In the genomic region with DNA sequence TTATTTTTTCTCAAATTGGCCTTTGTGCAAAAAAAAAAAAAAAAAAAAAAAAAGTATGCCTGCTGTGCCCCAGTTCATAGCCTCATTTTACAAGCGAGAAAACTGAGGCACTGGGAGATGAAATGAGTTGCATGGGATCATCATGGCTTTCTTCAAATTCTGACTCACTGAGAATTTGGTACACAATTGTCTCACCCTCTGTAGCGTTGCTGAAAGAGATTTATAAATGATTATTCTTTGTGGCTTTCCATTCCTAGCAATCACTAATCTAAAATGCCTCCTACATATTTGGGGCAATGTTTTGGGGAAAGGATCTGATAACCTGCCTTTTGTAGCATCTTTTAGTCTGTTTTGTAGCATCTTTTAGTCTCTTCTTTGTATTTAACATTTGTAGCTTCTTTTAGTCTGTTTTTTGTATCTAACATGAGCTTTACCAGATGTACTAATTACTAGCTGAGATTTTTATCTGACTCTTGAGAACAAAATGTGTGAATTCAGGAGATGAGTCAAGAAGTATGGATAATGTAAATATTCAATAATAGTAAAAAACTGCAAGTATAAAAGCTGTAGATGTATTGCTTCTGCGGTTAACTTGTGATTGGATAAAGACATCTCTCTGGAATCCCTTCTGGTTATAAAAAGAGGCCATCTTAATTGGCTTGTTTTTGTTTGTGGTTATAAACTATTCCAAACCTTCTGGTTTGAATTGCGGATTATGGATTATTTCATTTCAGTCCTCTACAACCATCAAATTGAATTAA, we compare ENCODE assay signal across 10 cellular contexts.
DNase-seq lines count a peak whose midpoint lies in the region; ATAC-seq and TF ChIP-seq lines count a peak whose summit lies in the region.
"Had no signal": no experiment of that assay in that cellular context is flagged by ENCODE, and none has a peak within 500 bp of the region (broad histone marks: within the 10 kb centered on the region; RNA-seq: fewer than 3 reads in every experiment).

No MANE protein-coding gene starts in this region.

- POLR2A ChIA-PET in BJ (lab: Charles Lee) (interaction anchor here (1.1 kb wide), 1 partner anchor 19 kb away, joined by 18 read pairs; no protein-coding TSS in a partner anchor), IMR-90 (lab: Charles Lee; ENCODE audit: unreplicated experiment) (interaction anchor here (1.0 to 1.2 kb wide), 2 partner anchors 24 to 168 kb away, joined by 3 read pairs; no protein-coding TSS in a partner anchor)

- no peak overlapping the region for H2AFZ ChIP-seq in IMR-90 (replicated peaks; ENCODE audit: low read length, poor library complexity)

- no peak overlapping the region for H3K4me3 ChIP-seq in BJ (ENCODE audit: low read depth, low read length)
- H3K4me3 ChIP-seq in IMR-90 (ENCODE audit: insufficient read depth, low read depth, low read length) = no peak overlapping the region
- H3K4me3 ChIP-seq in astrocyte of the spinal cord (ENCODE audit: low read depth, low read length) = no peak overlapping the region
- H3K4me3 ChIP-seq in psoas muscle = no peak overlapping the region

- H2AK9ac ChIP-seq in IMR-90 (replicated peaks; ENCODE audit: low read depth, low read length, poor library complexity) = no peak overlapping the region

- no peak overlapping the region for H2BK15ac ChIP-seq in IMR-90 (ENCODE audit: low read depth, low read length)

- H3K4ac ChIP-seq in IMR-90 (ENCODE audit: low read depth, low read length) = no peak overlapping the region

- H2BK120ac ChIP-seq in IMR-90 (ENCODE audit: low read depth, low read length) = no peak overlapping the region

- no TSS peak for BruUV-seq in IMR-90 (replicated peaks; lab: Mats Ljungman, UMichigan)

- DNase-seq in BJ (ENCODE audit: low read depth) (peak; percentile 78), IMR-90 (no peak), astrocyte of the spinal cord (ENCODE audit: low read depth, low spot score) (peak; percentile 43), psoas muscle (no peak), NCI-H1436 treated with DMSO at 0.1 percent for 48 hours (lab: John Stamatoyannopoulos, UW) (no peak), putamen (ENCODE audit: low spot score) (no peak)
- DNase-seq: aorta, NCI-H1417 treated with DMSO at 0.1 percent for 48 hours, NCI-H774 had no signal

- H3K79me1 ChIP-seq in IMR-90 (ENCODE audit: low read depth in 1 of 2, low read length in 2 of 2) = peaks cover 23 to 83% of the 10 kb centered on the region in 2 experiments

- CTCF ChIA-PET in BJ (lab: Yijun Ruan, JAX) = interaction anchor here (6.2 kb wide), 1 partner anchor 181 kb away, joined by 26 read pairs; no protein-coding TSS in a partner anchor
- CTCF ChIA-PET in IMR-90 (lab: Yijun Ruan, JAX) = interaction anchor here (0.9 kb wide), 1 partner anchor 26 kb away, joined by 6 read pairs; no protein-coding TSS in a partner anchor

- WGBS in IMR-90 (ENCODE audit: extremely low coverage in 2 of 2, insufficient read length in 1 of 2), 2 experiments = no CpG with 5 or more reads among the region's 4 CpGs
- WGBS in psoas muscle, 3 donors = 93 to 97% (median 94%) methylated on average over 4 of the region's 4 CpGs

- H3K27me3 ChIP-seq in BJ (ENCODE audit: control insufficient read depth, insufficient read depth, low read length) (no peaks in the 10 kb centered on the region), IMR-90 (ENCODE audit: control insufficient read depth, insufficient read depth, low read length) (no peaks in the 10 kb centered on the region), psoas muscle (ENCODE audit: insufficient read depth in 3 of 3, low read length in 2 of 3) (no peaks in the 10 kb centered on the region)

- no peak overlapping the region for H2AK5ac ChIP-seq in IMR-90 (ENCODE audit: low read depth, low read length)

- 0 out of 2 replicates have a peak overlapping the region, but pooled peaks have one; percentile 19 for H3K4me2 ChIP-seq in IMR-90 (ENCODE audit: low read depth, low read length)

- peaks cover 13% of the 10 kb centered on the region for H3K4me1 ChIP-seq in IMR-90 (ENCODE audit: control insufficient read depth, insufficient read depth, low read length)
- H3K4me1 ChIP-seq in psoas muscle = peaks cover 71% of the 10 kb centered on the region

- no peak overlapping the region for H3K9ac ChIP-seq in IMR-90 (ENCODE audit: low read depth, low read length)

- H4K5ac ChIP-seq in IMR-90 (ENCODE audit: low read depth, low read length) = no peak overlapping the region

- 0 out of 2 replicates have a peak overlapping the region, but pooled peaks have one; percentile 2 for H3K14ac ChIP-seq in IMR-90 (replicated peaks; ENCODE audit: low read depth, low read length)

- peak overlapping the region; percentile 40; the same call in 1 of the 2 replicates for H3K18ac ChIP-seq in IMR-90 (ENCODE audit: low read depth, low read length)

- no peak overlapping the region for H4K91ac ChIP-seq in IMR-90 (ENCODE audit: insufficient read depth, low read depth, low read length)

- no peak for ATAC-seq in IMR-90 (ENCODE audit: low read depth)
- peak in 1 of 4 donors; percentile 42 for ATAC-seq in psoas muscle
- no peak for ATAC-seq in HG02623 (IDR thresholded peaks at IDR 0.05; ENCODE audit: unreplicated experiment)

- H3K9me1 ChIP-seq in IMR-90 (ENCODE audit: insufficient read depth, low read length) = peaks cover 11% of the 10 kb centered on the region

- peak overlapping the region; percentile 83 for H2BK5ac ChIP-seq in IMR-90 (ENCODE audit: low read depth, low read length, poor library complexity, severe bottlenecking)

- H4K20me1 ChIP-seq in IMR-90 (ENCODE audit: insufficient read depth, low read length) = peaks cover 74% of the 10 kb centered on the region

- intact Hi-C loops in IMR-90 (cut with micrococcal nuclease) = no loop called here
- intact Hi-C loops in psoas muscle (cut with DNase I) = loop anchor here in 1 of 2 donors (2.0 kb wide), 1 partner anchor 14 kb away; no protein-coding TSS in a partner anchor

- H3K36me3 ChIP-seq in BJ (ENCODE audit: control insufficient read depth, insufficient read depth, low read length) = peaks cover 16% of the 10 kb centered on the region
- peaks cover 82% of the 10 kb centered on the region for H3K36me3 ChIP-seq in IMR-90 (ENCODE audit: control insufficient read depth, insufficient read depth, low read length)
- peaks cover 4 to 81% of the 10 kb centered on the region in 2 donors for H3K36me3 ChIP-seq in psoas muscle (ENCODE audit: insufficient read depth in 1 of 2, low read depth in 1 of 2)

- TF ChIP-seq POLR2A in IMR-90 (IDR thresholded peaks at IDR 0.05; ENCODE audit: low read depth, low read length) = no peak

- no peak overlapping the region for H2BK20ac ChIP-seq in IMR-90 (ENCODE audit: low read depth, low read length)

- TF ChIP-seq RAD21 in IMR-90 (IDR thresholded peaks at IDR 0.05; ENCODE audit: low read length) = no peak

- H3K56ac ChIP-seq in IMR-90 (ENCODE audit: extremely low read depth, insufficient read depth, low read length) = no peak overlapping the region

- no peak overlapping the region for H4K8ac ChIP-seq in IMR-90 (ENCODE audit: low read depth in 2 of 2, low read length in 2 of 2)

- TF ChIP-seq CTCF in BJ (IDR thresholded peaks at IDR 0.05; ENCODE audit: insufficient read depth, low read depth, low read length) = no peak
- no peak for TF ChIP-seq CTCF in IMR-90 (conservative IDR thresholded peaks at IDR 0.05; ENCODE audit: low read depth, low read length)
- TF ChIP-seq CTCF in astrocyte of the spinal cord (IDR thresholded peaks at IDR 0.05; ENCODE audit: low read depth, low read length) = no peak
- TF ChIP-seq CTCF in psoas muscle (IDR thresholded peaks at IDR 0.05) = no peak

- H3K9me3 ChIP-seq in IMR-90 (ENCODE audit: control insufficient read depth, insufficient read depth, low read length) = no peaks in the 10 kb centered on the region
- H3K9me3 ChIP-seq in psoas muscle = no peaks in the 10 kb centered on the region

- in situ Hi-C loops in IMR-90 (cut with MboI; ENCODE audit: low sequenced_read_pairs) = no loop called here
- in situ Hi-C loops in astrocyte of the spinal cord (cut with HindIII; ENCODE audit: low sequenced_read_pairs) = no loop called here

- H3K23ac ChIP-seq in IMR-90 (ENCODE audit: low read depth, low read length) = no peak overlapping the region

- dilution Hi-C loops in IMR-90 (cut with HindIII; ENCODE audit: low sequenced_read_pairs, unreplicated experiment) = no loop called here

- H3K27ac ChIP-seq in IMR-90 (ENCODE audit: insufficient read depth, low read length) (peak overlapping the region; percentile 41; the same call in 1 of the 2 replicates), psoas muscle (peak overlapping the region; percentile 98)

TF ChIP-seq in IMR-90, 13 proteins besides CTCF, POLR2A, EP300 and RAD21 (continues in another document):
- no peak for TF ChIP-seq RCOR1 (IDR thresholded peaks at IDR 0.05; ENCODE audit: insufficient replicate concordance, low read length)
- TF ChIP-seq ELK1 (IDR thresholded peaks at IDR 0.05; ENCODE audit: borderline replicate concordance, low read depth, low read length) = no peak
- TF ChIP-seq NFE2L2 (IDR thresholded peaks at IDR 0.05; ENCODE audit: low read depth, low read length) = no peak
- no peak for TF ChIP-seq BHLHE40 (IDR thresholded peaks at IDR 0.05; ENCODE audit: low read depth, low read length)
- TF ChIP-seq CHD1 (IDR thresholded peaks at IDR 0.05; ENCODE audit: low read depth, low read length) = no peak
- no peak for TF ChIP-seq MXI1 (IDR thresholded peaks at IDR 0.05; ENCODE audit: borderline replicate concordance, low read depth, low read length)
- TF ChIP-seq MAZ (IDR thresholded peaks at IDR 0.05; ENCODE audit: borderline replicate concordance, low read depth, low read length) = no peak
- TF ChIP-seq CEBPB (IDR thresholded peaks at IDR 0.05; ENCODE audit: low read depth, low read length) = no peak
- TF ChIP-seq SMC3 (IDR thresholded peaks at IDR 0.05; ENCODE audit: low read depth, low read length) = no peak
- TF ChIP-seq FOS (IDR thresholded peaks at IDR 0.05; ENCODE audit: low read depth, low read length) = no peak
- TF ChIP-seq USF2 (IDR thresholded peaks at IDR 0.05; ENCODE audit: low read depth, low read length) = no peak

Comparison
In these comparisons a context has a peak if more than half of its experiments do, and no peak if none do; other contexts are left out.
1. DNase-seq: peak in BJ (single experiment) and astrocyte of the spinal cord (single experiment); none in IMR-90 (single experiment), psoas muscle (0 of 2), NCI-H1436 treated with DMSO at 0.1 percent for 48 hours (single experiment) and putamen (single experiment).